ENCODE assay signal across 1 cellular context in genomic region chr2:19748073-19748375, GRCh38.
TF ChIP-seq lines count a peak whose summit lies in the region.

No MANE protein-coding gene starts in this region.

TF ChIP-seq in WTC11, 78 proteins besides CTCF, POLR2A, EP300 and RAD21 (continued from another document):
- TF ChIP-seq, protein P1, sequence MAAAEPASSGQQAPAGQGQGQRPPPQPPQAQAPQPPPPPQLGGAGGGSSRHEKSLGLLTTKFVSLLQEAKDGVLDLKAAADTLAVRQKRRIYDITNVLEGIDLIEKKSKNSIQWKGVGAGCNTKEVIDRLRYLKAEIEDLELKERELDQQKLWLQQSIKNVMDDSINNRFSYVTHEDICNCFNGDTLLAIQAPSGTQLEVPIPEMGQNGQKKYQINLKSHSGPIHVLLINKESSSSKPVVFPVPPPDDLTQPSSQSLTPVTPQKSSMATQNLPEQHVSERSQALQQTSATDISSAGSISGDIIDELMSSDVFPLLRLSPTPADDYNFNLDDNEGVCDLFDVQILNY (CRISPR knock-in tag; IDR thresholded peaks at IDR 0.05) = no peak
